ENCODE assay signal across 1 cellular context in genomic region chr3:10115326-10116137, GRCh38.
A peak's percentile ranks its signal among the peaks of the same experiment; 100 is the strongest.
TF ChIP-seq lines count a peak whose summit lies in the region.

Gene BRK1, plus strand, starts transcription at chr3:10115675. Its CDS starts 27 bp downstream, at chr3:10115702.

TF ChIP-seq in K562, 482 proteins besides CTCF, POLR2A, EP300 and RAD21 (continued from another document and continues in another):
- TF ChIP-seq FOXP4 (CRISPR knock-in tag; IDR thresholded peaks at IDR 0.05; ENCODE audit: borderline replicate concordance) (no peak), FUS (optimal IDR thresholded peaks at IDR 0.05; ENCODE audit: low read depth, low read length) (no peak), SIN3A (IDR thresholded peaks at IDR 0.05; ENCODE audit: borderline replicate concordance in 2 of 2, control insufficient read depth in 1 of 2, low read depth in 2 of 2, low read length in 2 of 2) (peak; percentile 72 to 84), GTF2E2 (tag; IDR thresholded peaks at IDR 0.05) (peak; percentile 97), TCFL5 (CRISPR knock-in tag; conservative IDR thresholded peaks at IDR 0.05) (no peak), ZNF449 (CRISPR knock-in tag; IDR thresholded peaks at IDR 0.05) (no peak), GTF2B (IDR thresholded peaks at IDR 0.05; ENCODE audit: extremely low read depth, insufficient read length) (peak; percentile 34), BCL6 (CRISPR knock-in tag; IDR thresholded peaks at IDR 0.05) (no peak), ZNF511 (CRISPR knock-in tag; IDR thresholded peaks at IDR 0.05) (peak; percentile 72), FOXA3 (CRISPR knock-in tag; conservative IDR thresholded peaks at IDR 0.05 in 1 of 2, IDR thresholded peaks at IDR 0.05 in 1 of 2) (no peak; a peak in 1 of 4 replicates), MNT (conservative IDR thresholded peaks at IDR 0.05) (peak; percentile 85 to 94), TCF7 (IDR thresholded peaks at IDR 0.05; ENCODE audit: borderline replicate concordance) (no peak; the same call in 1 of the 2 replicates), NR2C1 (IDR thresholded peaks at IDR 0.05) (peak; percentile 30; the same call in 1 of the 2 replicates), NR2C1 (tag; IDR thresholded peaks at IDR 0.05) (peak; percentile 60), NRF1 (conservative IDR thresholded peaks at IDR 0.05 in 1 of 2, IDR thresholded peaks at IDR 0.05 in 1 of 2) (peak; percentile 99), ZBTB17 (CRISPR knock-in tag; IDR thresholded peaks at IDR 0.05) (no peak), KDM1A (IDR thresholded peaks at IDR 0.05) (no peak), ZNF395 (CRISPR knock-in tag; IDR thresholded peaks at IDR 0.05) (peak; percentile 94), ETV6 (IDR thresholded peaks at IDR 0.05; ENCODE audit: borderline replicate concordance in 1 of 2, low read depth in 2 of 2, low read length in 1 of 2) (no peak), ETV6 (CRISPR knock-in tag; IDR thresholded peaks at IDR 0.05; ENCODE audit: borderline replicate concordance) (0 out of 2 replicates have a peak, but pooled peaks have one; percentile 65), NFRKB (IDR thresholded peaks at IDR 0.05; ENCODE audit: low read depth) (peak; percentile 68; the same call in 1 of the 2 replicates), NR0B1 (IDR thresholded peaks at IDR 0.05; ENCODE audit: partially characterized antibody) (no peak), NFXL1 (CRISPR knock-in tag; IDR thresholded peaks at IDR 0.05) (no peak), ZSCAN29 (IDR thresholded peaks at IDR 0.05) (no peak), ZNF655 (CRISPR knock-in tag; IDR thresholded peaks at IDR 0.05) (no peak), RCOR1 (IDR thresholded peaks at IDR 0.05; ENCODE audit: borderline replicate concordance in 1 of 2, low read depth in 2 of 2, low read length in 2 of 2) (peak in 1 of 2 experiments; percentile 42; a peak in 1 of 4 replicates), CAMTA2 (CRISPR knock-in tag; conservative IDR thresholded peaks at IDR 0.05) (no peak), DACH1 (IDR thresholded peaks at IDR 0.05; ENCODE audit: partially characterized antibody) (no peak), STAG1 (CRISPR knock-in tag; IDR thresholded peaks at IDR 0.05; ENCODE audit: borderline replicate concordance) (no peak), ATF4 (CRISPR knock-in tag; IDR thresholded peaks at IDR 0.05) (peak; percentile 44; the same call in 1 of the 2 replicates), JUN (IDR thresholded peaks at IDR 0.05; ENCODE audit: borderline replicate concordance, low read depth, low read length) (0 out of 2 replicates have a peak, but pooled peaks have one; percentile 19), JUN (CRISPR knock-in tag; IDR thresholded peaks at IDR 0.05; ENCODE audit: borderline replicate concordance) (no peak; the same call in 1 of the 2 replicates), ZNF121 (CRISPR knock-in tag; conservative IDR thresholded peaks at IDR 0.05) (peak; percentile 37; the same call in 1 of the 2 replicates), ZNF77 (CRISPR knock-in tag; IDR thresholded peaks at IDR 0.05) (no peak), CLOCK (CRISPR knock-in tag; IDR thresholded peaks at IDR 0.05; ENCODE audit: borderline replicate concordance) (no peak), CTCFL (IDR thresholded peaks at IDR 0.05; ENCODE audit: borderline replicate concordance, insufficient read depth, low read depth, low read length, poor library complexity, severe bottlenecking) (no peak), EWSR1 (IDR thresholded peaks at IDR 0.05; ENCODE audit: borderline replicate concordance, low read depth, partially characterized antibody) (no peak), TCF3 (CRISPR knock-in tag; IDR thresholded peaks at IDR 0.05) (no peak), EZH2 (IDR thresholded peaks at IDR 0.05; ENCODE audit: borderline replicate concordance, low read depth, low read length) (no peak), UBTF (IDR thresholded peaks at IDR 0.05; ENCODE audit: borderline replicate concordance in 1 of 2, low read depth in 2 of 2, low read length in 2 of 2) (no peak), ZSCAN32 (CRISPR knock-in tag; IDR thresholded peaks at IDR 0.05) (0 out of 2 replicates have a peak, but pooled peaks have one; percentile 20), BHLHE40 (IDR thresholded peaks at IDR 0.05; ENCODE audit: low read length) (peak; percentile 53; the same call in 1 of the 2 replicates)
